ENCODE assay signal across 12 cellular contexts in genomic region chr13:74128171-74128767, GRCh38. TPM values are rescaled to one million over a fixed set of nuclear protein-coding genes. Genes with fewer than 3 reads are reported as not detected.
A peak's percentile ranks its signal among the peaks of the same experiment; 100 is the strongest.
DNase-seq lines count a peak whose midpoint lies in the region; ATAC-seq, FAIRE-seq and TF ChIP-seq lines count a peak whose summit lies in the region.
"Had no signal": no experiment of that assay in that cellular context is flagged by ENCODE, and none has a peak within 500 bp of the region (broad histone marks: within the 10 kb centered on the region; RNA-seq: fewer than 3 reads in every experiment).

No MANE protein-coding gene starts in this region.

- POLR2A ChIA-PET in A549 (lab: Yijun Ruan, JAX) = no interaction called here
- POLR2A ChIA-PET in RWPE1 (lab: Yijun Ruan, JAX; ENCODE audit: low non-redundant PET) = no interaction called here

- peak overlapping the region; percentile 56 for H3K4me2 ChIP-seq in A549

- H3K4me3 ChIP-seq in A549 (no peak overlapping the region), prostate gland (no peak overlapping the region)

- intact Hi-C loops in prostate gland (cut with DNase I) = no loop called here

- H3K4me1 ChIP-seq in A549 (peaks cover 10% of the 10 kb centered on the region), prostate gland (replicated peaks) (no peaks in the 10 kb centered on the region)
- H3K4me1 ChIP-seq: parathyroid adenoma had no signal

- no peak for FAIRE-seq in A549 (lab: Jason Lieb, UNC)
- peak; percentile 72 for FAIRE-seq in GM12892 (lab: Jason Lieb, UNC)
- FAIRE-seq: D721Med had no signal

- H3K36me3 Mint-ChIP-seq in activated T-cell treated with anti-CD3 and anti-CD28 coated beads, Interleukin-2, amount 50 U/mL, for 72 hours (ENCODE audit: insufficient read depth in 2 of 2) = peaks cover 0 to 6% of the 10 kb centered on the region in 2 donors

- DNase-seq in A549 (ENCODE audit: low read depth in 1 of 2, low spot score in 1 of 2) (no peak), GM12892 (ENCODE audit: insufficient read length) (no peak), left kidney (ENCODE audit: low read depth, low spot score) (peak; percentile 88), activated gamma-delta T cell treated with Interleukin-2 at 50 U/mL for 16 hours (no peak), prostate gland (ENCODE audit: low spot score) (no peak), RWPE1 (ENCODE audit: low spot score) (no peak), COLO668 (lab: John Stamatoyannopoulos, UW; ENCODE audit: unreplicated experiment) (no peak)
- peak; percentile 26 to 32 for DNase-seq in activated T-cell treated with anti-CD3 and anti-CD28 coated beads, Interleukin-2, amount 50 U/mL, for 72 hours
- DNase-seq: NCI-H2171 treated with DMSO at 0.1 percent for 48 hours, T-helper 9 cell had no signal

- no peak for TF ChIP-seq EP300 in A549 (IDR thresholded peaks at IDR 0.05)

- H3K27ac ChIP-seq in A549 (peak overlapping the region in 1 of 2 experiments; percentile 44; a peak in 1 of 6 replicates), prostate gland (no peak overlapping the region), RWPE1 (no peak overlapping the region)
- H3K27ac ChIP-seq: parathyroid adenoma had no signal

- no peaks in the 10 kb centered on the region for H3K36me3 ChIP-seq in prostate gland

- WGBS in A549 (ENCODE audit: missing lambda C conversion rate) = 32% methylated on average over 6 of the region's 6 CpGs
- WGBS in prostate gland = 64% methylated on average over 6 of the region's 6 CpGs

- peaks cover 0 to under 1% of the 10 kb centered on the region in 2 donors for H3K9me3 Mint-ChIP-seq in activated T-cell treated with anti-CD3 and anti-CD28 coated beads, Interleukin-2, amount 50 U/mL, for 72 hours

- TF ChIP-seq CTCF in A549 (IDR thresholded peaks at IDR 0.05) = no peak
- no peak for TF ChIP-seq CTCF in prostate gland (IDR thresholded peaks at IDR 0.05)
- no peak for TF ChIP-seq CTCF in RWPE1 (conservative IDR thresholded peaks at IDR 0.05; ENCODE audit: low read depth)

- CTCF ChIA-PET in A549 (lab: Yijun Ruan, JAX) (interaction anchor here (1.0 kb wide), 1 partner anchor 293 kb away, joined by 3 read pairs; no protein-coding TSS in a partner anchor), RWPE1 (lab: Yijun Ruan, JAX) (no interaction called here)

- peaks cover 75% of the 10 kb centered on the region for H3K4me1 Mint-ChIP-seq in activated T-cell treated with anti-CD3 and anti-CD28 coated beads, Interleukin-2, amount 50 U/mL, for 72 hours (ENCODE audit: low read depth)

- no peak for TF ChIP-seq RAD21 in A549 (conservative IDR thresholded peaks at IDR 0.05 in 1 of 2, IDR thresholded peaks at IDR 0.05 in 1 of 2)

- H3K4me3 Mint-ChIP-seq in activated T-cell treated with anti-CD3 and anti-CD28 coated beads, Interleukin-2, amount 50 U/mL, for 72 hours = peak overlapping the region; percentile 14 to 89

- H3K27me3 ChIP-seq in prostate gland (replicated peaks; ENCODE audit: insufficient read depth) = no peaks in the 10 kb centered on the region

- H3K27me3 Mint-ChIP-seq in activated T-cell treated with anti-CD3 and anti-CD28 coated beads, Interleukin-2, amount 50 U/mL, for 72 hours (ENCODE audit: low read depth) = no peaks in the 10 kb centered on the region

- H3K27ac Mint-ChIP-seq in activated T-cell treated with anti-CD3 and anti-CD28 coated beads, Interleukin-2, amount 50 U/mL, for 72 hours = peak overlapping the region; percentile 96

- H3K9me3 ChIP-seq in A549 (no peaks in the 10 kb centered on the region), prostate gland (no peaks in the 10 kb centered on the region)

- TF ChIP-seq POLR2A in A549 (IDR thresholded peaks at IDR 0.05; ENCODE audit: low read length) (no peak), GM12892 (IDR thresholded peaks at IDR 0.05; ENCODE audit: low read depth, low read length) (no peak), prostate gland (IDR thresholded peaks at IDR 0.05) (no peak)

- ATAC-seq in A549 = no peak
- ATAC-seq in activated T-cell treated with anti-CD3 and anti-CD28 coated beads, Interleukin-2, amount 50 U/mL, for 72 hours (replicated peaks in 1 of 2) = peak; percentile 58 to 64

TF ChIP-seq in A549, 52 proteins besides CTCF, POLR2A, EP300 and RAD21:
- no peak for TF ChIP-seq PBX3 (IDR thresholded peaks at IDR 0.05)
- TF ChIP-seq NR3C1 (IDR thresholded peaks at IDR 0.05) = no peak
- TF ChIP-seq CBX2 (IDR thresholded peaks at IDR 0.05; ENCODE audit: borderline replicate concordance, low read depth) = no peak
- no peak for TF ChIP-seq ELK1 (IDR thresholded peaks at IDR 0.05; ENCODE audit: low read depth, low read length)
- TF ChIP-seq RCOR1 (IDR thresholded peaks at IDR 0.05; ENCODE audit: low read depth, low read length) = no peak

RNA-seq across cellular contexts. Expression of gene KLF12, which starts 5.9 kb away (rescaled TPM):
- 6.0 and 7.0 TPM in 2 replicates for polyA plus RNA-seq in A549 (2011; rRNA removed)
- polyA plus RNA-seq in A549 (2012; cell fraction: cytosol; rRNA removed) = 0.83 and 1.4 TPM in 2 replicates
- 0.83 and 1.3 TPM in 2 replicates for polyA plus RNA-seq in A549 (2012; cell fraction: nucleus; rRNA removed)
- 1.4 to 1.6 TPM (median 1.6 TPM) in 3 replicates for polyA plus RNA-seq in A549 (2017; fragmentation: RNase III; extraction: RNeasy Plus Mini Kit Qiagen cat#74134 plus additional on column Dnase treatment)
- 29.6 and 55.1 TPM in 2 replicates for polyA minus RNA-seq in A549 (2011; rRNA and poly(A)+ RNA removed)
- 5.7 TPM for polyA plus RNA-seq in GM12892 (2012; ENCODE audit: missing spikeins)
- 10 to 100 TPM; 32.0 to 42.1 TPM for total RNA-seq in activated T-cell treated with anti-CD3 and anti-CD28 coated beads, Interleukin-2, amount 50 U/mL, for 72 hours
- 1 to 10 TPM; 2.8 to 9.7 TPM for total RNA-seq in prostate gland

Comparison
In these comparisons a context has a peak if more than half of its experiments do, and no peak if none do; other contexts are left out.
1. ATAC-seq: peak in activated T-cell treated with anti-CD3 and anti-CD28 coated beads, Interleukin-2, amount 50 U/mL, for 72 hours (2 of 2); none in A549 (0 of 2).
2. DNase-seq: peak in activated T-cell treated with anti-CD3 and anti-CD28 coated beads, Interleukin-2, amount 50 U/mL, for 72 hours (2 of 2) and left kidney (single experiment); none in A549 (0 of 2), GM12892 (single experiment), activated gamma-delta T cell treated with Interleukin-2 at 50 U/mL for 16 hours (single experiment), prostate gland (single experiment), RWPE1 (single experiment) and COLO668 (single experiment).